ENCODE assay signal across 1 cellular context in genomic region chr1:84603941-84604830, GRCh38.
A peak's percentile ranks its signal among the peaks of the same experiment; 100 is the strongest.
TF ChIP-seq lines count a peak whose summit lies in the region.

No MANE protein-coding gene starts in this region.

TF ChIP-seq in HepG2, 621 proteins besides CTCF, POLR2A, EP300 and RAD21 (continued from another document and continues in another):
- TF ChIP-seq ZNF318 (CRISPR knock-in tag; IDR thresholded peaks at IDR 0.05) (no peak), BHLHE40 (IDR thresholded peaks at IDR 0.05; ENCODE audit: low read length) (no peak), RARA (CRISPR knock-in tag; IDR thresholded peaks at IDR 0.05) (no peak), ZMAT5 (CRISPR knock-in tag; IDR thresholded peaks at IDR 0.05; ENCODE audit: borderline replicate concordance, low read depth) (no peak), NFE2L2 (IDR thresholded peaks at IDR 0.05; ENCODE audit: low read length) (no peak), ZMYM2 (CRISPR knock-in tag; IDR thresholded peaks at IDR 0.05) (no peak), MIER3 (CRISPR knock-in tag; IDR thresholded peaks at IDR 0.05; ENCODE audit: borderline replicate concordance) (0 out of 2 replicates have a peak, but pooled peaks have one; percentile 24), TAF15 (IDR thresholded peaks at IDR 0.05; ENCODE audit: low read depth, low read length, poor library complexity, severe bottlenecking) (no peak), ETS1 (CRISPR knock-in tag; IDR thresholded peaks at IDR 0.05) (no peak), PPARG (CRISPR knock-in tag; conservative IDR thresholded peaks at IDR 0.05) (peak; percentile 96), ZNF441 (CRISPR knock-in tag; IDR thresholded peaks at IDR 0.05; ENCODE audit: borderline replicate concordance) (no peak), NR2C2 (CRISPR knock-in tag; IDR thresholded peaks at IDR 0.05; ENCODE audit: borderline replicate concordance) (no peak; the same call in 1 of the 2 replicates), LRRFIP1 (CRISPR knock-in tag; conservative IDR thresholded peaks at IDR 0.05) (no peak), HOXD1 (CRISPR knock-in tag; IDR thresholded peaks at IDR 0.05) (no peak), ZNF530 (CRISPR knock-in tag; IDR thresholded peaks at IDR 0.05; ENCODE audit: low read depth) (no peak), ZNF224 (CRISPR knock-in tag; IDR thresholded peaks at IDR 0.05) (no peak), ZBED4 (CRISPR knock-in tag; IDR thresholded peaks at IDR 0.05; ENCODE audit: borderline replicate concordance) (no peak), SIN3A (IDR thresholded peaks at IDR 0.05; ENCODE audit: borderline replicate concordance, low read depth, low read length) (peak; percentile 30; the same call in 1 of the 2 replicates), CEBPB (IDR thresholded peaks at IDR 0.05; ENCODE audit: borderline replicate concordance, low read depth, low read length) (no peak), ZNF124 (CRISPR knock-in tag; IDR thresholded peaks at IDR 0.05) (no peak), KDM4B (CRISPR knock-in tag; IDR thresholded peaks at IDR 0.05) (no peak), ZNF558 (CRISPR knock-in tag; IDR thresholded peaks at IDR 0.05; ENCODE audit: borderline replicate concordance) (no peak), ZNF160 (CRISPR knock-in tag; IDR thresholded peaks at IDR 0.05) (no peak), PHF5A (CRISPR knock-in tag; IDR thresholded peaks at IDR 0.05; ENCODE audit: low read depth, unreplicated experiment) (no peak), RBM22 (optimal IDR thresholded peaks at IDR 0.05; ENCODE audit: low read length) (no peak), ZNF512B (CRISPR knock-in tag; IDR thresholded peaks at IDR 0.05; ENCODE audit: borderline replicate concordance) (no peak), HDAC6 (IDR thresholded peaks at IDR 0.05; ENCODE audit: low read depth, low read length) (no peak), ZNF260 (CRISPR knock-in tag; IDR thresholded peaks at IDR 0.05; ENCODE audit: borderline replicate concordance, low read depth) (no peak), SOX13 (IDR thresholded peaks at IDR 0.05) (no peak), SOX13 (CRISPR knock-in tag; conservative IDR thresholded peaks at IDR 0.05 in 1 of 2, IDR thresholded peaks at IDR 0.05 in 1 of 2) (no peak), ARNTL (CRISPR knock-in tag; IDR thresholded peaks at IDR 0.05) (no peak), DBP (CRISPR knock-in tag; IDR thresholded peaks at IDR 0.05; ENCODE audit: not compliant biosample characterization) (no peak), NFRKB (IDR thresholded peaks at IDR 0.05) (no peak), RARG (CRISPR knock-in tag; IDR thresholded peaks at IDR 0.05; ENCODE audit: low read depth) (no peak), ZNF703 (CRISPR knock-in tag; IDR thresholded peaks at IDR 0.05; ENCODE audit: borderline replicate concordance) (no peak), NFATC3 (CRISPR knock-in tag; IDR thresholded peaks at IDR 0.05) (no peak), SOX6 (IDR thresholded peaks at IDR 0.05) (no peak), SOX6 (CRISPR knock-in tag; IDR thresholded peaks at IDR 0.05) (peak; percentile 32; the same call in 1 of the 2 replicates), FOSL1 (CRISPR knock-in tag; IDR thresholded peaks at IDR 0.05; ENCODE audit: borderline replicate concordance) (no peak), ZNF761 (CRISPR knock-in tag; conservative IDR thresholded peaks at IDR 0.05) (no peak), MYC (CRISPR knock-in tag; IDR thresholded peaks at IDR 0.05; ENCODE audit: borderline replicate concordance) (peak; percentile 62; the same call in 1 of the 2 replicates), FOSL2 (CRISPR knock-in tag; IDR thresholded peaks at IDR 0.05) (peak; percentile 34; the same call in 1 of the 2 replicates), HOXA9 (CRISPR knock-in tag; IDR thresholded peaks at IDR 0.05; ENCODE audit: borderline replicate concordance) (no peak)
